ENCODE assay signal across 14 cellular contexts in genomic region chr1:175841613-175842234, GRCh38.
DNase-seq lines count a peak whose midpoint lies in the region; ATAC-seq and TF ChIP-seq lines count a peak whose summit lies in the region.
"Had no signal": no experiment of that assay in that cellular context is flagged by ENCODE, and none has a peak within 500 bp of the region (broad histone marks: within the 10 kb centered on the region; RNA-seq: fewer than 3 reads in every experiment).

No MANE protein-coding gene starts in this region.

- peaks cover 34% of the 10 kb centered on the region for H3K4me1 Mint-ChIP-seq in brain
- peaks cover 7% of the 10 kb centered on the region for H3K4me1 Mint-ChIP-seq in activated T-cell treated with anti-CD3 and anti-CD28 coated beads, Interleukin-2, amount 50 U/mL, for 72 hours (ENCODE audit: low read depth)
- H3K4me1 Mint-ChIP-seq: activated CD8-positive, alpha-beta memory T cell treated with anti-CD3 and anti-CD28 coated beads, Interleukin-2, amount 10 ng/mL, durations not matched to agents 7 days and 5 days; stimulated activated naive B cell treated with anti-CD40 and anti-IgM and Interleukin-4, amounts not matched to agents 10 μg/mL and 1 μg/mL and 100 μg/mL, for 72 hours had no signal

- H3K4me3 Mint-ChIP-seq in brain, result peak overlapping the region in 1 of 5 experiments; percentile 48
- H3K4me3 Mint-ChIP-seq in activated T-cell treated with anti-CD3 and anti-CD28 coated beads, Interleukin-2, amount 50 U/mL, for 72 hours, result no peak overlapping the region
- H3K4me3 Mint-ChIP-seq: activated CD8-positive, alpha-beta memory T cell treated with anti-CD3 and anti-CD28 coated beads, Interleukin-2, amount 10 ng/mL, durations not matched to agents 7 days and 5 days; natural killer cell treated with Interleukin-12 subunit alpha and Interleukin-12 subunit beta and Interleukin-15 and Interleukin-18, amount 100 ng/mL, for 72 hours; stimulated activated naive B cell treated with anti-CD40 and anti-IgM and Interleukin-4, amounts not matched to agents 10 μg/mL and 1 μg/mL and 100 μg/mL, for 72 hours had no signal

- DNase-seq in NCI-H2081 (lab: John Stamatoyannopoulos, UW) (peak; percentile 28 to 69), NCI-H2081 treated with DMSO at 0.1 percent for 48 hours (lab: John Stamatoyannopoulos, UW) (no peak), NCI-H510A (lab: John Stamatoyannopoulos, UW) (peak; percentile 84), lower leg skin (ENCODE audit: low spot score in 2 of 2) (no peak)
- no peak for DNase-seq in activated T-cell treated with anti-CD3 and anti-CD28 coated beads, Interleukin-2, amount 50 U/mL, for 72 hours
- DNase-seq in effector CD4-positive, alpha-beta T cell, result no peak
- DNase-seq: activated CD8-positive, alpha-beta memory T cell treated with anti-CD3 and anti-CD28 coated beads, Interleukin-2, amount 10 ng/mL, durations not matched to agents 7 days and 5 days; DND-41; stimulated activated naive B cell treated with anti-CD40 and anti-IgM and Interleukin-4, amounts not matched to agents 10 μg/mL and 1 μg/mL and 100 μg/mL, for 72 hours; tibial artery had no signal

- peak overlapping the region; percentile 2 to 69 (median 52) for H3K27ac Mint-ChIP-seq in brain
- H3K27ac Mint-ChIP-seq in activated T-cell treated with anti-CD3 and anti-CD28 coated beads, Interleukin-2, amount 50 U/mL, for 72 hours, result no peak overlapping the region
- H3K27ac Mint-ChIP-seq: activated CD8-positive, alpha-beta memory T cell treated with anti-CD3 and anti-CD28 coated beads, Interleukin-2, amount 10 ng/mL, durations not matched to agents 7 days and 5 days; natural killer cell treated with Interleukin-12 subunit alpha and Interleukin-12 subunit beta and Interleukin-15 and Interleukin-18, amount 100 ng/mL, for 72 hours; stimulated activated naive B cell treated with anti-CD40 and anti-IgM and Interleukin-4, amounts not matched to agents 10 μg/mL and 1 μg/mL and 100 μg/mL, for 72 hours had no signal

- H3K4me3 ChIP-seq in lower leg skin (ENCODE audit: low read depth, poor library complexity, severe bottlenecking), result no peak overlapping the region
- H3K4me3 ChIP-seq: SJSA1, tibial artery had no signal

- no peak for TF ChIP-seq POLR2A in lower leg skin (IDR thresholded peaks at IDR 0.05)

- TF ChIP-seq CTCF in brain (conservative IDR thresholded peaks at IDR 0.05) (no peak), lower leg skin (IDR thresholded peaks at IDR 0.05) (no peak)

- H3K9me3 Mint-ChIP-seq in brain, result no peaks in the 10 kb centered on the region
- peaks cover 0 to 4% of the 10 kb centered on the region in 2 donors for H3K9me3 Mint-ChIP-seq in activated T-cell treated with anti-CD3 and anti-CD28 coated beads, Interleukin-2, amount 50 U/mL, for 72 hours

- H3K36me3 Mint-ChIP-seq in brain, result no peaks in the 10 kb centered on the region
- H3K36me3 Mint-ChIP-seq in activated T-cell treated with anti-CD3 and anti-CD28 coated beads, Interleukin-2, amount 50 U/mL, for 72 hours (ENCODE audit: insufficient read depth in 2 of 2), result no peaks in the 10 kb centered on the region
- H3K36me3 Mint-ChIP-seq: activated CD8-positive, alpha-beta memory T cell treated with anti-CD3 and anti-CD28 coated beads, Interleukin-2, amount 10 ng/mL, durations not matched to agents 7 days and 5 days; natural killer cell treated with Interleukin-12 subunit alpha and Interleukin-12 subunit beta and Interleukin-15 and Interleukin-18, amount 100 ng/mL, for 72 hours; stimulated activated naive B cell treated with anti-CD40 and anti-IgM and Interleukin-4, amounts not matched to agents 10 μg/mL and 1 μg/mL and 100 μg/mL, for 72 hours had no signal

- 22 to 33% methylated on average over 8 of the region's 8 CpGs for WGBS in lower leg skin, 2 donors

- ATAC-seq in activated T-cell treated with anti-CD3 and anti-CD28 coated beads, Interleukin-2, amount 50 U/mL, for 72 hours (replicated peaks in 1 of 2), result no peak
- ATAC-seq in HG03097 (IDR thresholded peaks at IDR 0.05; ENCODE audit: low FRiP score, unreplicated experiment), result no peak
- ATAC-seq: activated CD8-positive, alpha-beta memory T cell treated with anti-CD3 and anti-CD28 coated beads, Interleukin-2, amount 10 ng/mL, durations not matched to agents 7 days and 5 days; natural killer cell treated with Interleukin-12 subunit alpha and Interleukin-12 subunit beta and Interleukin-15 and Interleukin-18, amount 100 ng/mL, for 72 hours; stimulated activated naive B cell treated with anti-CD40 and anti-IgM and Interleukin-4, amounts not matched to agents 10 μg/mL and 1 μg/mL and 100 μg/mL, for 72 hours had no signal

- peaks cover 11% of the 10 kb centered on the region for H3K27me3 Mint-ChIP-seq in brain
- H3K27me3 Mint-ChIP-seq in activated T-cell treated with anti-CD3 and anti-CD28 coated beads, Interleukin-2, amount 50 U/mL, for 72 hours (ENCODE audit: low read depth), result peaks cover 20% of the 10 kb centered on the region

- intact Hi-C loops in lower leg skin (cut with DNase I; ENCODE audit: low total_unique reads), result no loop called here

Comparison
In these comparisons a context has a peak if more than half of its experiments do, and no peak if none do; other contexts are left out.
1. DNase-seq: peak in NCI-H2081 (2 of 2) and NCI-H510A (single experiment); none in NCI-H2081 treated with DMSO at 0.1 percent for 48 hours (single experiment), activated T-cell treated with anti-CD3 and anti-CD28 coated beads, Interleukin-2, amount 50 U/mL, for 72 hours (0 of 2), lower leg skin (0 of 2) and effector CD4-positive, alpha-beta T cell (single experiment).